17 cellular contexts compared by ENCODE assay signal in the genomic region with DNA sequence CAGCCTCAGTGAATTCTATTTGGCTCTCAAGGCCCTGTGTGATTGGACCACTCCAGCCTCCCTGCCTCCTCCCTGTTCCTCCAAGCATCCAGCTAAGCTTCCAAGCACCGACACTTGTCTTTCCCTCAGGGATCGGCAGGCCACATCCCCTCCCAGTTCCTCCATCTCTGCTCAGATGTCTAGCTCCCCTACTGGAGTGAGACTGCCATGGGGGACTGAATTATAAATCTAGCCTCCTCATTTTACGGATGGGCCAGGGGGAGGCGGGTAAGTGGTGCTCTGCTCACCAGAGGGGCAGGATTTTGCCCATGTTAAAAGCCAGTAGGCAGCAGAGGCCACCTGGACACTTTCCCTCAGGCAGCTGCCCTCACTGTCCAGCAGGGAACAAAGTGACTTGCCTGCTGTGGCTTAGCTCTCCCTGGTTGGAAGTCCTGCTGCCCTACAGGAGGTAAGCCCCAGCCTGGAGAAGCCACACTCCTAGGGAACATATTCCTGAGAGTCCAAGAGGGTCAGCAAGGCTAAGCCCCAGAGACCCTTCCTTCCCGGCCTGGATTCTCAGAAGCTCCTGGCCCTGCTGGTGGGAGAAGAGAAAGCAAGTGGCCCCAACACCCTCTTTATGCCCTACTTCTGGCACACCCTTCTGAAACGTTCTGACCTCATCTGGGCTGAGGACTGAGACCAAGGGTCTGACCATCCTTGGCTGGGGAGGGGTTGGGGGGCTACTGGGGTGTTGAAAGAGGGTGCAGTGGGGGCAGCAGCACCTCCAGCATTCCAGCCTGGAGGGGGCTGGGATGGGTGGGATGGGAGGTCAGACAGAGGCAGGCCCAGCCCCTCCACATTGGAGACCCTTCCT. TPM values are rescaled to one million over a fixed set of nuclear protein-coding genes. Genes with fewer than 3 reads are reported as not detected.
A peak's percentile ranks its signal among the peaks of the same experiment; 100 is the strongest.
DNase-seq lines count a peak whose midpoint lies in the region; ATAC-seq and TF ChIP-seq lines count a peak whose summit lies in the region.
"Had no signal": no experiment of that assay in that cellular context is flagged by ENCODE, and none has a peak within 500 bp of the region (broad histone marks: within the 10 kb centered on the region; RNA-seq: fewer than 3 reads in every experiment).

No MANE protein-coding gene starts in this region.

- H3K4me1 ChIP-seq in H9 (ENCODE audit: insufficient read depth, low read length) (no peaks in the 10 kb centered on the region), left lung (no peaks in the 10 kb centered on the region)

- H3K4me2 ChIP-seq in H9 (ENCODE audit: insufficient read depth, insufficient read length, low read length) = no peak overlapping the region

- no peak overlapping the region for H3T11ph ChIP-seq in H9 (ENCODE audit: low read length)

- H3K79me1 ChIP-seq in H9 (ENCODE audit: insufficient read depth, low read depth, low read length, poor library complexity, severe bottlenecking) = no peaks in the 10 kb centered on the region

- no peaks in the 10 kb centered on the region for H3K36me3 Mint-ChIP-seq in H9 (ENCODE audit: insufficient read depth in 1 of 3, low read depth in 3 of 3)
- no peaks in the 10 kb centered on the region for H3K36me3 Mint-ChIP-seq in chondrocyte (ENCODE audit: low read depth)
- H3K36me3 Mint-ChIP-seq in natural killer cell = no peaks in the 10 kb centered on the region

- WGBS in H9 (ENCODE audit: extremely low coverage, insufficient read length, low lambda C conversion rate) = no CpG with 5 or more reads among the region's 6 CpGs

- no peak overlapping the region for H2BK120ac ChIP-seq in H9 (ENCODE audit: low read depth, low read length, poor library complexity, severe bottlenecking)

- H3K27ac Mint-ChIP-seq in H9 (no peak overlapping the region), chondrocyte (ENCODE audit: unreplicated experiment) (no peak overlapping the region), natural killer cell (no peak overlapping the region)
- H3K27ac Mint-ChIP-seq: stimulated activated naive CD8-positive, alpha-beta T cell treated with anti-CD3 and anti-CD28 coated beads, Interleukin-15, Interleukin-2, amounts not matched to agents 100 ng/mL and 50 ng/mL, for 24 hours had no signal

- no peak overlapping the region for H3K23ac ChIP-seq in H9 (ENCODE audit: insufficient read length, low read depth, low read length)

- no peaks in the 10 kb centered on the region for H3K36me3 ChIP-seq in left lung

- H4K91ac ChIP-seq in H9 (ENCODE audit: insufficient read length, low read depth, low read length) = no peak overlapping the region

- no peaks in the 10 kb centered on the region for H3K27me3 ChIP-seq in H9 (ENCODE audit: insufficient read depth, low read length)
- no peaks in the 10 kb centered on the region for H3K27me3 ChIP-seq in left lung

- no peaks in the 10 kb centered on the region for H3K9me3 ChIP-seq in H9 (ENCODE audit: control insufficient read depth, low read depth, low read length)
- H3K9me3 ChIP-seq in left lung = no peaks in the 10 kb centered on the region

- intact Hi-C loops in natural killer cell (cut with micrococcal nuclease) = no loop called here
- intact Hi-C loops in left lung (cut with DNase I) = no loop called here

- no peak overlapping the region for H3K56ac ChIP-seq in H9 (ENCODE audit: insufficient read length, low read depth, low read length)

- no peaks in the 10 kb centered on the region for H3K4me1 Mint-ChIP-seq in H9
- no peaks in the 10 kb centered on the region for H3K4me1 Mint-ChIP-seq in chondrocyte (ENCODE audit: low read depth)
- H3K4me1 Mint-ChIP-seq in natural killer cell = no peaks in the 10 kb centered on the region

- H3K27me3 Mint-ChIP-seq in H9 (ENCODE audit: low read depth) (peaks cover 2% of the 10 kb centered on the region; the same call in 1 of the 2 replicates), chondrocyte (ENCODE audit: low read depth) (peaks cover 21% of the 10 kb centered on the region), natural killer cell (ENCODE audit: low read depth in 2 of 2) (peaks cover 5% of the 10 kb centered on the region in 2 donors)
- H3K27me3 Mint-ChIP-seq: stimulated activated naive CD8-positive, alpha-beta T cell treated with anti-CD3 and anti-CD28 coated beads, Interleukin-15, Interleukin-2, amounts not matched to agents 100 ng/mL and 50 ng/mL, for 24 hours had no signal

- H3K4me3 ChIP-seq in AG09309 (ENCODE audit: control insufficient read depth, low read depth, low read length) = no peak overlapping the region
- no peak overlapping the region for H3K4me3 ChIP-seq in left lung

- H3K14ac ChIP-seq in H9 (ENCODE audit: insufficient read depth, low read length) = no peak overlapping the region

- no peak overlapping the region for H4K8ac ChIP-seq in H9 (replicated peaks; ENCODE audit: insufficient read length, low read depth, low read length)

- H2AK5ac ChIP-seq in H9 (ENCODE audit: insufficient read length, low read length) = no peak overlapping the region

- no peak overlapping the region for H3K18ac ChIP-seq in H9 (ENCODE audit: insufficient read length, low read depth, low read length)

- H4K5ac ChIP-seq in H9 (ENCODE audit: insufficient read length, low read depth, low read length) = no peak overlapping the region

- no peak overlapping the region for H3K27ac ChIP-seq in H9 (ENCODE audit: insufficient read length, low read depth, low read length)
- no peak overlapping the region for H3K27ac ChIP-seq in left lung

- TF ChIP-seq CTCF in AG09309 (IDR thresholded peaks at IDR 0.05; ENCODE audit: control insufficient read depth, insufficient read depth, low read depth, low read length, missing control alignments) (peak; percentile 16), H9 (conservative IDR thresholded peaks at IDR 0.05) (no peak; the same call in 1 of the 3 replicates), chondrocyte (IDR thresholded peaks at IDR 0.05) (peak; percentile 36), natural killer cell (IDR thresholded peaks at IDR 0.05) (no peak), left lung (IDR thresholded peaks at IDR 0.05) (no peak)

- H3K79me2 ChIP-seq in H9 (ENCODE audit: insufficient read depth, low read length) = no peaks in the 10 kb centered on the region

- H3K9ac ChIP-seq in H9 (ENCODE audit: extremely low read depth, insufficient read length, low read length) = no peak overlapping the region

- no peaks in the 10 kb centered on the region for H4K20me1 ChIP-seq in H9 (ENCODE audit: control insufficient read depth, insufficient read depth, insufficient read length)

- H3K4ac ChIP-seq in H9 (ENCODE audit: low read depth, low read length) = no peak overlapping the region

- no peak overlapping the region for H2BK20ac ChIP-seq in H9 (ENCODE audit: low read depth, low read length, poor library complexity, severe bottlenecking)

- H3K4me3 Mint-ChIP-seq in H9 (no peak overlapping the region), chondrocyte (ENCODE audit: unreplicated experiment) (no peak overlapping the region), natural killer cell (no peak overlapping the region)
- H3K4me3 Mint-ChIP-seq: stimulated activated naive CD8-positive, alpha-beta T cell treated with anti-CD3 and anti-CD28 coated beads, Interleukin-15, Interleukin-2, amounts not matched to agents 100 ng/mL and 50 ng/mL, for 24 hours had no signal

- no peak for ATAC-seq in natural killer cell
- no peak for ATAC-seq in left lung
- no peak for ATAC-seq in GM19324 (IDR thresholded peaks at IDR 0.05; ENCODE audit: low FRiP score, unreplicated experiment)
- ATAC-seq: right cardiac atrium had no signal

- H2BK12ac ChIP-seq in H9 (ENCODE audit: insufficient read length, low read depth, low read length) = no peak overlapping the region

- DNase-seq in AG09309 (ENCODE audit: low read depth) = no peak
- DNase-seq in H9 = peak; percentile 28
- peak; percentile 29 for DNase-seq in chondrocyte (ENCODE audit: low spot score)
- DNase-seq in natural killer cell = peak; percentile 9
- DNase-seq in DMS53 treated with DMSO at 0.1 percent for 48 hours (lab: John Stamatoyannopoulos, UW; ENCODE audit: unreplicated experiment) = no peak
- DNase-seq in left lung = no peak
- DNase-seq in RPMI8226 = no peak
- DNase-seq: C1 segment of cervical spinal cord; effector CD8-positive, alpha-beta T cell; GDM1; HCEC 1CT; SW 1271 had no signal

- H3K23me2 ChIP-seq in H9 (ENCODE audit: insufficient read length, low read depth, low read length, poor library complexity, severe bottlenecking) = no peaks in the 10 kb centered on the region

- no peaks in the 10 kb centered on the region; a peak in 1 of 5 replicates for H3K9me3 Mint-ChIP-seq in H9
- no peaks in the 10 kb centered on the region for H3K9me3 Mint-ChIP-seq in chondrocyte (ENCODE audit: low read depth)
- no peaks in the 10 kb centered on the region for H3K9me3 Mint-ChIP-seq in natural killer cell
- H3K9me3 Mint-ChIP-seq: stimulated activated naive CD8-positive, alpha-beta T cell treated with anti-CD3 and anti-CD28 coated beads, Interleukin-15, Interleukin-2, amounts not matched to agents 100 ng/mL and 50 ng/mL, for 24 hours had no signal

- no peak overlapping the region for H2AFZ ChIP-seq in H9 (ENCODE audit: low read length)

- H2BK15ac ChIP-seq in H9 (ENCODE audit: low read depth, low read length) = no peak overlapping the region

- no peak overlapping the region for H2BK5ac ChIP-seq in H9 (ENCODE audit: insufficient read length, low read length)

RNA-seq across cellular contexts. Expression of gene HHATL, which starts 9.1 kb away (rescaled TPM):
- total RNA-seq in H9 (2021) = 0.46 TPM in 1 of 2 replicates, not detected in the other
- not detected in 3 replicates for total RNA-seq in chondrocyte
- not detected for total RNA-seq in natural killer cell
- total RNA-seq in left lung = 1 to 10 TPM in 1 of 2 donors, under 1 TPM in 1; 0.29 to 1.0 TPM
- total RNA-seq: frontal cortex, HT-29 had no signal

RNA-seq across cellular contexts. Expression of gene KLHL40, which starts 26.4 kb away (rescaled TPM):
- total RNA-seq in H9 (2021) (not detected in 2 replicates), chondrocyte (not detected in 3 replicates), natural killer cell (not detected), left lung (not detected)
- total RNA-seq: HT-29 had no signal

RNA-seq across cellular contexts. Expression of gene ZBTB47, which starts 58.2 kb away (rescaled TPM):
- total RNA-seq in H9 (2021) = 3.6 and 4.2 TPM in 2 replicates
- 38.8 to 44.4 TPM (median 40.0 TPM) in 3 replicates for total RNA-seq in chondrocyte
- 1 to 10 TPM; 2.1 to 3.0 (median 3.0) TPM for total RNA-seq in natural killer cell
- total RNA-seq in left lung = 10 to 100 TPM; 18.3 to 34.9 TPM

Comparison
In these comparisons a context has a peak if more than half of its experiments do, and no peak if none do; other contexts are left out.
1. DNase-seq: peak in H9 (single experiment), chondrocyte (single experiment) and natural killer cell (single experiment); none in AG09309 (single experiment), DMS53 treated with DMSO at 0.1 percent for 48 hours (single experiment), left lung (0 of 2) and RPMI8226 (single experiment).
2. CTCF ChIP-seq: peak in AG09309 (single experiment) and chondrocyte (single experiment); none in H9 (single experiment), natural killer cell (single experiment) and left lung (0 of 2).